In the genomic region with DNA sequence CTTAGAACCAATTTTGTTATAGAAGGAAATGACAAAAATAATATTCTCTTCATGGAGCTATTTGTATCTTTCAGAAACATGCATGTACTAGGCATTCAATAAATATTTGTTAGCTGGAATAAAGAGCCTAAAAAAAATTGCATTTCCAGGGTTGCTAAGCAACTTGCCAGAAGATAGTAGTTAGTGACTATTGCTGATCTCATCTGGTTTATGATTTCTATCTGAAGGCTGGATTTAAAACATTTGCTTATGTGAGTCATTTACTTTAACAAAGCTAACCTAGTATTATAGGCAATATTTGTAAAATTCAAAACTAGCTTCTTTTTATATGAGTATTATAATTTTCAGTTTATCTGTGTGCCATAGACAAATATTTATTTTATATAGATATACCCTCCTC, we compare ENCODE assay signal across 21 cellular contexts.
DNase-seq lines count a peak whose midpoint lies in the region; ATAC-seq, FAIRE-seq and TF ChIP-seq lines count a peak whose summit lies in the region.
"Had no signal": no experiment of that assay in that cellular context is flagged by ENCODE, and none has a peak within 500 bp of the region (broad histone marks: within the 10 kb centered on the region; RNA-seq: fewer than 3 reads in every experiment).

No MANE protein-coding gene starts in this region.

- H3K4me1 ChIP-seq in aorta (ENCODE audit: control insufficient read depth in 1 of 2, insufficient read depth in 2 of 2, low read length in 2 of 2) = no peaks in the 10 kb centered on the region
- H3K4me1 ChIP-seq: right atrium auricular region, transverse colon had no signal

- peak; percentile 99 for FAIRE-seq in islet of Langerhans (lab: Jason Lieb, UNC)

- no peaks in the 10 kb centered on the region for H3K9me3 ChIP-seq in aorta (ENCODE audit: control insufficient read depth, low read length)
- H3K9me3 ChIP-seq: HAP-1 had no signal

- no peak overlapping the region for H3K27ac ChIP-seq in aorta (ENCODE audit: low read depth in 1 of 2, low read length in 2 of 2)
- H3K27ac ChIP-seq: right atrium auricular region, transverse colon had no signal

- in situ Hi-C loops in astrocyte of the spinal cord (cut with HindIII; ENCODE audit: low sequenced_read_pairs) = no loop called here

- TF ChIP-seq CTCF in AG09319 (IDR thresholded peaks at IDR 0.05; ENCODE audit: low read depth, low read length) = no peak
- TF ChIP-seq CTCF in astrocyte of the spinal cord (IDR thresholded peaks at IDR 0.05; ENCODE audit: low read depth, low read length) = no peak

- H3K4me3 ChIP-seq in astrocyte of the spinal cord (ENCODE audit: low read depth, low read length) = no peak overlapping the region
- H3K4me3 ChIP-seq in aorta (ENCODE audit: low read length in 2 of 2) = no peak overlapping the region
- H3K4me3 ChIP-seq: HAP-1, right atrium auricular region, transverse colon had no signal

- H3K27me3 ChIP-seq in aorta (ENCODE audit: control insufficient read depth in 1 of 2, insufficient read depth in 2 of 2, low read length in 1 of 2) = no peaks in the 10 kb centered on the region
- H3K27me3 ChIP-seq: right atrium auricular region, transverse colon had no signal

- no peaks in the 10 kb centered on the region for H3K36me3 ChIP-seq in aorta (ENCODE audit: control insufficient read depth in 1 of 2, insufficient read depth in 2 of 2, low read length in 1 of 2)
- H3K36me3 ChIP-seq: HAP-1, right atrium auricular region, transverse colon had no signal

- intact Hi-C loops in aorta (cut with DNase I) = no loop called here

- ATAC-seq in aorta (ENCODE audit: low FRiP score) = no peak
- ATAC-seq: activated naive CD8-positive, alpha-beta T cell treated with anti-CD3 and anti-CD28 coated beads, Interleukin-2, amount 50 U/mL, for 24 hours; esophagus mucosa had no signal

- DNase-seq in AG09319 (ENCODE audit: extremely low read depth, low read depth) (peak; percentile 38), M059J (ENCODE audit: low read depth) (peak; percentile 78), astrocyte of the spinal cord (ENCODE audit: low read depth, low spot score) (peak; percentile 48), NCI-H128 (lab: John Stamatoyannopoulos, UW; ENCODE audit: unreplicated experiment) (no peak), activated T-cell treated with anti-CD3 and anti-CD28 coated beads for 4 hours (no peak), aorta (no peak), iPS-NIHi11 (ENCODE audit: low spot score) (no peak)
- DNase-seq: activated CD4-positive, alpha-beta T cell treated with anti-CD3 and anti-CD28 coated beads, Interleukin-2, amount 10 ng/mL, durations not matched to agents 7 days and 5 days; activated naive CD8-positive, alpha-beta T cell treated with anti-CD3 and anti-CD28 coated beads, Interleukin-2, amount 50 U/mL, for 24 hours; activated T-cell treated with anti-CD3 and anti-CD28 coated beads, Interleukin-2, amount 50 U/mL, for 1 hour; AML-193; NCI-H1048; nephron progenitor cell; stimulated activated CD4-positive, alpha-beta T cell treated with anti-CD3 and anti-CD28 coated beads, Interleukin-2, amount 100 ng/mL, for 48 hours; stimulated activated CD8-positive, alpha-beta memory T cell treated with anti-CD3 and anti-CD28 coated beads, Interleukin-4, amount 100 ng/mL, for 48 hours; T1000; transverse colon had no signal

Comparison
In these comparisons a context has a peak if more than half of its experiments do, and no peak if none do; other contexts are left out.
1. DNase-seq: peak in AG09319 (single experiment), M059J (single experiment) and astrocyte of the spinal cord (single experiment); none in NCI-H128 (single experiment), activated T-cell treated with anti-CD3 and anti-CD28 coated beads for 4 hours (single experiment), aorta (0 of 2) and iPS-NIHi11 (single experiment).